ENCODE assay signal across 8 cellular contexts in genomic region chr2:143128681-143129580, GRCh38.
DNase-seq lines count a peak whose midpoint lies in the region; ATAC-seq lines count a peak whose summit lies in the region.

ARHGAP15 (plus strand) TSS chr2:143129419.

- DNase-seq in AML-193 (lab: John Stamatoyannopoulos, UW) (peak; percentile 94 to 96), cerebellar nuclear complex (lab: John Stamatoyannopoulos, UW) (no peak), NCI-H524 treated with DMSO at 0.1 percent for 48 hours (lab: John Stamatoyannopoulos, UW) (no peak)
- DNase-seq in activated CD4-positive, CD25-positive, alpha-beta regulatory T cell treated with anti-CD3 and anti-CD28 coated beads, Interleukin-2, amount 50 U/mL, for 16 hours (ENCODE audit: low read depth, low spot score) = peak; percentile 54
- DNase-seq in effector memory CD8-positive, alpha-beta T cell = peak; percentile 43 to 51 (median 44)
- DNase-seq in stimulated activated CD4-positive, alpha-beta T cell treated with anti-CD3 and anti-CD28 coated beads, Interleukin-4, amount 100 ng/mL, for 24 hours = peak; percentile 77

- peaks cover 3% of the 10 kb centered on the region for H3K36me3 Mint-ChIP-seq in effector memory CD8-positive, alpha-beta T cell (ENCODE audit: insufficient read depth)

- H3K27ac Mint-ChIP-seq in effector memory CD8-positive, alpha-beta T cell = peak within 1 kb of the TSS in 1 of 2 donors; percentile 95

- no peaks in the 10 kb centered on the region for H3K27me3 Mint-ChIP-seq in effector memory CD8-positive, alpha-beta T cell

- H3K4me1 Mint-ChIP-seq in effector memory CD8-positive, alpha-beta T cell (ENCODE audit: low read depth in 2 of 2) = peaks cover 27 to 42% of the 10 kb centered on the region in 2 donors

- H3K4me3 Mint-ChIP-seq in effector memory CD8-positive, alpha-beta T cell = peak within 1 kb of the TSS; percentile 76 to 87

- ATAC-seq in GM19351 (IDR thresholded peaks at IDR 0.05; ENCODE audit: unreplicated experiment) (peak; percentile 85), HG03460 (IDR thresholded peaks at IDR 0.05; ENCODE audit: unreplicated experiment) (peak; percentile 90)
- peak; percentile 92 for ATAC-seq in effector memory CD8-positive, alpha-beta T cell (replicated peaks)

- no peaks in the 10 kb centered on the region for H3K9me3 Mint-ChIP-seq in effector memory CD8-positive, alpha-beta T cell

Comparison
In these comparisons a context has a peak if more than half of its experiments do, and no peak if none do; other contexts are left out.
1. DNase-seq: peak in AML-193 (2 of 2), activated CD4-positive, CD25-positive, alpha-beta regulatory T cell treated with anti-CD3 and anti-CD28 coated beads, Interleukin-2, amount 50 U/mL, for 16 hours (single experiment), effector memory CD8-positive, alpha-beta T cell (3 of 3) and stimulated activated CD4-positive, alpha-beta T cell treated with anti-CD3 and anti-CD28 coated beads, Interleukin-4, amount 100 ng/mL, for 24 hours (single experiment); none in cerebellar nuclear complex (0 of 2) and NCI-H524 treated with DMSO at 0.1 percent for 48 hours (single experiment).
2. Peak in every context shown above with its lines, with median percentiles within 50 percentile points of each other: ATAC-seq.